17 cellular contexts compared by ENCODE assay signal in the genomic region with DNA sequence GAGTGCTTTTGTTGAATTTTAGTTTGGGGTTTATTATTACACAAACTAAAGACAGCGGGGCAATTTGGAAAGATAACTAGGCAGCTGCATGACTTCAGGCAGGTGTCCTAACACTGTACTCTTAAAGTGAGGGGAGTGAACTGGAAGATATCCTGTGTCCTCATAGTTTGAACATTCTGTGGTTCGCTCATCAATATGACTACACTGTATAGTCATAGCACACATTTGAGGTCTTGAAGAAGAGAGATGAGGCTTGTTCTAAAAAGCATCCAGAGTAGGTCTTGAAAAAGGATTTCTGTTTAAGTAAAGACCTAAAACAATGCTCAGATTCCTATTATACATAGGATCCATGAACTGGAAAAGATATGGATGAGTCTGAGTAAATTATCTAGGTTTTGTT. TPM values are rescaled to one million over a fixed set of nuclear protein-coding genes. Genes with fewer than 3 reads are reported as not detected.
A peak's percentile ranks its signal among the peaks of the same experiment; 100 is the strongest.
DNase-seq lines count a peak whose midpoint lies in the region; ATAC-seq and TF ChIP-seq lines count a peak whose summit lies in the region.
"Had no signal": no experiment of that assay in that cellular context is flagged by ENCODE, and none has a peak within 500 bp of the region (broad histone marks: within the 10 kb centered on the region; RNA-seq: fewer than 3 reads in every experiment).

No MANE protein-coding gene starts in this region.

- 90% methylated on average over 2 of the region's 2 CpGs for WGBS in SK-N-SH (ENCODE audit: low lambda C conversion rate)

- intact Hi-C loops in PC-3 (cut with micrococcal nuclease): no loop called here

- H3K27ac ChIP-seq in SK-N-SH (ENCODE audit: low read depth in 2 of 2, low read length in 1 of 2) (no peak overlapping the region), PC-3 (ENCODE audit: low read length) (0 out of 2 replicates have a peak overlapping the region, but pooled peaks have one; percentile 1)
- H3K27ac ChIP-seq: BLaER1 treated with 17β-estradiol and CSF1 and Interleukin-3, amounts not matched to agents 10 nM and 100 nM; brain microvascular endothelial cell; tibial artery had no signal

- DNase-seq in SK-N-SH (no peak), PC-3 (peak; percentile 58), epithelial cell of proximal tubule (ENCODE audit: low read depth) (no peak), retinal pigment epithelial cell (ENCODE audit: low read depth) (no peak), NCI-H1092 (lab: John Stamatoyannopoulos, UW) (no peak), NCI-H345 (lab: John Stamatoyannopoulos, UW) (no peak), G401 (ENCODE audit: low spot score) (no peak)
- DNase-seq: 8988T; brain microvascular endothelial cell; NCI-H1436; NCI-H226; occipital lobe; stimulated activated CD4-positive, alpha-beta T cell treated with anti-CD3 and anti-CD28 coated beads, Interleukin-2, amount 100 ng/mL, for 48 hours; tibial artery had no signal

- peaks cover 0 to 16% of the 10 kb centered on the region in 2 experiments; a peak in 1 of 4 replicates for H3K4me1 ChIP-seq in SK-N-SH (ENCODE audit: control insufficient read depth in 1 of 2, insufficient read depth in 2 of 2, low read depth in 1 of 2, low read length in 1 of 2)
- peaks cover 39% of the 10 kb centered on the region for H3K4me1 ChIP-seq in PC-3 (ENCODE audit: insufficient read depth, low read length)

- H3K9me3 ChIP-seq in SK-N-SH: no peaks in the 10 kb centered on the region
- H3K9me3 ChIP-seq in PC-3 (ENCODE audit: low read length): no peaks in the 10 kb centered on the region
- H3K9me3 ChIP-seq: BLaER1 treated with 17β-estradiol and CSF1 and Interleukin-3, amounts not matched to agents 10 nM and 100 nM; tibial artery had no signal

- no peak overlapping the region for H3K9ac ChIP-seq in SK-N-SH
- peak overlapping the region; percentile 56; the same call in 1 of the 2 replicates for H3K9ac ChIP-seq in PC-3 (ENCODE audit: low read length)
- H3K9ac ChIP-seq: BLaER1 treated with 17β-estradiol and CSF1 and Interleukin-3, amounts not matched to agents 10 nM and 100 nM had no signal

- H3K4me3 ChIP-seq in SK-N-SH (ENCODE audit: low read depth in 2 of 2, low read length in 1 of 2): 0 out of 4 replicates have a peak overlapping the region, but pooled peaks of 1 of the 2 experiments have one; percentile 66
- peak overlapping the region; percentile 83 for H3K4me3 ChIP-seq in PC-3 (ENCODE audit: low read length)
- peak overlapping the region; percentile 92 for H3K4me3 ChIP-seq in epithelial cell of proximal tubule (ENCODE audit: low read depth, low read length)
- H3K4me3 ChIP-seq in retinal pigment epithelial cell (ENCODE audit: low read length): peak overlapping the region; percentile 84
- H3K4me3 ChIP-seq: BLaER1 treated with 17β-estradiol and CSF1 and Interleukin-3, amounts not matched to agents 10 nM and 100 nM; tibial artery had no signal

- H3K4me2 ChIP-seq in SK-N-SH: 0 out of 2 replicates have a peak overlapping the region, but pooled peaks have one; percentile 82
- peak overlapping the region; percentile 88 for H3K4me2 ChIP-seq in PC-3 (ENCODE audit: low read length)

- no peaks in the 10 kb centered on the region for H4K20me1 ChIP-seq in SK-N-SH (ENCODE audit: insufficient read depth)
- H4K20me1 ChIP-seq in PC-3 (ENCODE audit: low read length): no peaks in the 10 kb centered on the region
- H4K20me1 ChIP-seq: BLaER1 treated with 17β-estradiol and CSF1 and Interleukin-3, amounts not matched to agents 10 nM and 100 nM had no signal

- H3K36me3 ChIP-seq in SK-N-SH (replicated peaks in 1 of 2; ENCODE audit: control insufficient read depth in 1 of 2, insufficient read depth in 2 of 2, low read length in 1 of 2): no peaks in the 10 kb centered on the region
- H3K36me3 ChIP-seq in PC-3 (ENCODE audit: low read depth, low read length): no peaks in the 10 kb centered on the region
- H3K36me3 ChIP-seq: BLaER1 treated with 17β-estradiol and CSF1 and Interleukin-3, amounts not matched to agents 10 nM and 100 nM; brain microvascular endothelial cell; tibial artery had no signal

- no peak overlapping the region for H2AFZ ChIP-seq in SK-N-SH (ENCODE audit: low read depth)
- H2AFZ ChIP-seq in PC-3 (ENCODE audit: low read length): no peak overlapping the region

- peaks cover 12% of the 10 kb centered on the region; the same call in 1 of the 2 replicates for H3K79me2 ChIP-seq in SK-N-SH (ENCODE audit: insufficient read depth)
- peaks cover 73% of the 10 kb centered on the region for H3K79me2 ChIP-seq in PC-3 (ENCODE audit: low read length)

- ATAC-seq in SK-N-SH treated with all-trans-retinoic acid at 6 μM for 48 hours (no peak), PC-3 (no peak)
- ATAC-seq: left lobe of liver had no signal

- POLR2A ChIA-PET in SK-N-SH (lab: Yijun Ruan, JAX) (no interaction called here), PC-3 (lab: Charles Lee; ENCODE audit: unreplicated experiment) (no interaction called here)

- BruUV-seq in PC-3 (replicated peaks; lab: Mats Ljungman, UMichigan): no TSS peak

- H3K27me3 ChIP-seq in SK-N-SH (ENCODE audit: insufficient read depth): no peaks in the 10 kb centered on the region
- H3K27me3 ChIP-seq in PC-3 (ENCODE audit: low read length): no peaks in the 10 kb centered on the region
- H3K27me3 ChIP-seq: brain microvascular endothelial cell had no signal

- H3K9me2 ChIP-seq in SK-N-SH (no peaks in the 10 kb centered on the region), PC-3 (replicated peaks; ENCODE audit: low read length) (no peaks in the 10 kb centered on the region)

- in situ Hi-C loops in G401 (cut with HindIII; ENCODE audit: low sequenced_read_pairs): no loop called here

- no peak for TF ChIP-seq CTCF in SK-N-SH (IDR thresholded peaks at IDR 0.05)
- no peak for TF ChIP-seq CTCF in PC-3 (conservative IDR thresholded peaks at IDR 0.05; ENCODE audit: low read depth, low read length)
- TF ChIP-seq CTCF in epithelial cell of proximal tubule (conservative IDR thresholded peaks at IDR 0.05; ENCODE audit: low read depth, low read length): no peak
- TF ChIP-seq CTCF in retinal pigment epithelial cell (conservative IDR thresholded peaks at IDR 0.05; ENCODE audit: low read depth, low read length): no peak

- CTCF ChIA-PET in SK-N-SH (lab: Yijun Ruan, JAX) (interaction anchor here (2.5 kb wide), 1 partner anchor 10 kb away, joined by 11 read pairs; no protein-coding TSS in a partner anchor), PC-3 (lab: Charles Lee) (no interaction called here)

- H3F3A ChIP-seq in SK-N-SH (replicated peaks; ENCODE audit: insufficient read depth) (peaks cover 8% of the 10 kb centered on the region), PC-3 (ENCODE audit: low read length, unreplicated experiment) (no peaks in the 10 kb centered on the region)

- TF ChIP-seq RAD21 in SK-N-SH (IDR thresholded peaks at IDR 0.05; ENCODE audit: low read length): no peak

- no peak for TF ChIP-seq EP300 in SK-N-SH (IDR thresholded peaks at IDR 0.05; ENCODE audit: borderline replicate concordance in 1 of 2, low read depth in 1 of 2, low read length in 1 of 2)

TF ChIP-seq in SK-N-SH, 30 proteins besides CTCF, POLR2A, EP300 and RAD21 (continues in another document):
- TF ChIP-seq TAF1 (IDR thresholded peaks at IDR 0.05; ENCODE audit: borderline replicate concordance, low read depth, low read length): no peak

TF ChIP-seq in SK-N-SH treated with all-trans-retinoic acid at 6 μM for 48 hours, 23 proteins besides CTCF, POLR2A, EP300 and RAD21 (continues in another document):
- TF ChIP-seq TOX (CRISPR knock-in tag; IDR thresholded peaks at IDR 0.05; ENCODE audit: borderline replicate concordance): no peak
- TF ChIP-seq ZFP30 (CRISPR knock-in tag; IDR thresholded peaks at IDR 0.05): no peak
- no peak for TF ChIP-seq ZNF8 (CRISPR knock-in tag; IDR thresholded peaks at IDR 0.05)
- no peak for TF ChIP-seq GLIS3 (CRISPR knock-in tag; IDR thresholded peaks at IDR 0.05)
- TF ChIP-seq ZNF70 (CRISPR knock-in tag; IDR thresholded peaks at IDR 0.05): no peak
- TF ChIP-seq ZFP3 (CRISPR knock-in tag; IDR thresholded peaks at IDR 0.05): no peak
- TF ChIP-seq TCF4 (CRISPR knock-in tag; IDR thresholded peaks at IDR 0.05; ENCODE audit: borderline replicate concordance): no peak
- TF ChIP-seq ISL1 (CRISPR knock-in tag; IDR thresholded peaks at IDR 0.05): no peak
- no peak for TF ChIP-seq ARNTL (CRISPR knock-in tag; IDR thresholded peaks at IDR 0.05; ENCODE audit: borderline replicate concordance, low read depth)
- TF ChIP-seq, protein P1, sequence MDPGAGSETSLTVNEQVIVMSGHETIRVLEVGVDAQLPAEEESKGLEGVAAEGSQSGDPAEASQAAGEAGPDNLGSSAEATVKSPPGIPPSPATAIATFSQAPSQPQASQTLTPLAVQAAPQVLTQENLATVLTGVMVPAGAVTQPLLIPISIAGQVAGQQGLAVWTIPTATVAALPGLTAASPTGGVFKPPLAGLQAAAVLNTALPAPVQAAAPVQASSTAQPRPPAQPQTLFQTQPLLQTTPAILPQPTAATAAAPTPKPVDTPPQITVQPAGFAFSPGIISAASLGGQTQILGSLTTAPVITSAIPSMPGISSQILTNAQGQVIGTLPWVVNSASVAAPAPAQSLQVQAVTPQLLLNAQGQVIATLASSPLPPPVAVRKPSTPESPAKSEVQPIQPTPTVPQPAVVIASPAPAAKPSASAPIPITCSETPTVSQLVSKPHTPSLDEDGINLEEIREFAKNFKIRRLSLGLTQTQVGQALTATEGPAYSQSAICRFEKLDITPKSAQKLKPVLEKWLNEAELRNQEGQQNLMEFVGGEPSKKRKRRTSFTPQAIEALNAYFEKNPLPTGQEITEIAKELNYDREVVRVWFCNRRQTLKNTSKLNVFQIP (CRISPR knock-in tag; IDR thresholded peaks at IDR 0.05; ENCODE audit: borderline replicate concordance, low read depth): no peak
- TF ChIP-seq, protein P2, sequence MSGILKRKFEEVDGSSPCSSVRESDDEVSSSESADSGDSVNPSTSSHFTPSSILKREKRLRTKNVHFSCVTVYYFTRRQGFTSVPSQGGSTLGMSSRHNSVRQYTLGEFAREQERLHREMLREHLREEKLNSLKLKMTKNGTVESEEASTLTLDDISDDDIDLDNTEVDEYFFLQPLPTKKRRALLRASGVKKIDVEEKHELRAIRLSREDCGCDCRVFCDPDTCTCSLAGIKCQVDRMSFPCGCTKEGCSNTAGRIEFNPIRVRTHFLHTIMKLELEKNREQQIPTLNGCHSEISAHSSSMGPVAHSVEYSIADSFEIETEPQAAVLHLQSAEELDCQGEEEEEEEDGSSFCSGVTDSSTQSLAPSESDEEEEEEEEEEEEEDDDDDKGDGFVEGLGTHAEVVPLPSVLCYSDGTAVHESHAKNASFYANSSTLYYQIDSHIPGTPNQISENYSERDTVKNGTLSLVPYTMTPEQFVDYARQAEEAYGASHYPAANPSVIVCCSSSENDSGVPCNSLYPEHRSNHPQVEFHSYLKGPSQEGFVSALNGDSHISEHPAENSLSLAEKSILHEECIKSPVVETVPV (CRISPR knock-in tag; IDR thresholded peaks at IDR 0.05): no peak
- TF ChIP-seq ESRRG (CRISPR knock-in tag; IDR thresholded peaks at IDR 0.05): no peak

RNA-seq across cellular contexts. Expression of a gene that starts 1.8 kb away (rescaled TPM):
- polyA plus RNA-seq in SK-N-SH (2012; rRNA removed): 2.0 and 2.1 TPM in 2 replicates
- 1.1 and 1.3 TPM in 2 replicates for polyA plus RNA-seq in SK-N-SH (2012; cell fraction: cytosol; rRNA removed)
- polyA plus RNA-seq in SK-N-SH (2012; cell fraction: nucleus; rRNA removed): 4.0 and 4.3 TPM in 2 replicates
- total RNA-seq in PC-3 (2014; rRNA removed) (13.4 and 14.3 TPM in 2 replicates), epithelial cell of proximal tubule (13.7 and 16.7 TPM in 2 replicates)
- 3.3 and 3.8 TPM in 2 replicates for total RNA-seq in G401 (2014; rRNA removed; shearing (Covaris generic))
